10 cellular contexts compared by ENCODE assay signal in genomic region chr15:28977377-28978010, GRCh38.
A peak's percentile ranks its signal among the peaks of the same experiment; 100 is the strongest.
DNase-seq lines count a peak whose midpoint lies in the region; ATAC-seq and TF ChIP-seq lines count a peak whose summit lies in the region.
"Had no signal": no experiment of that assay in that cellular context is flagged by ENCODE, and none has a peak within 500 bp of the region (broad histone marks: within the 10 kb centered on the region; RNA-seq: fewer than 3 reads in every experiment).

No MANE protein-coding gene starts in this region.

- TF ChIP-seq CTCF in fibroblast of villous mesenchyme (IDR thresholded peaks at IDR 0.05; ENCODE audit: insufficient read depth, low read depth, low read length) = no peak

- DNase-seq in GM04503 (ENCODE audit: low read depth) = peak; percentile 67
- DNase-seq in fibroblast of villous mesenchyme (ENCODE audit: low read depth) = peak; percentile 96
- DNase-seq in pons (ENCODE audit: low spot score) = peak; percentile 95
- DNase-seq in NCI-H524 treated with DMSO at 0.1 percent for 48 hours (lab: John Stamatoyannopoulos, UW) = no peak
- no peak for DNase-seq in NCI-H1105 (lab: John Stamatoyannopoulos, UW)
- DNase-seq in NCI-H774 (lab: John Stamatoyannopoulos, UW) = no peak
- DNase-seq: NCI-H2171 treated with DMSO at 0.1 percent for 48 hours; stimulated activated CD4-positive, alpha-beta T cell treated with anti-CD3 and anti-CD28 coated beads, Interleukin-12 subunit alpha, Interleukin-12 subunit beta, amount 100 ng/mL, for 4 hours had no signal

- H3K4me3 ChIP-seq in fibroblast of villous mesenchyme (ENCODE audit: low read depth, low read length) = no peak overlapping the region

- ATAC-seq in SK-N-SH treated with all-trans-retinoic acid at 6 μM for 48 hours = peak; percentile 99
- no peak for ATAC-seq in GM19328 (IDR thresholded peaks at IDR 0.05; ENCODE audit: unreplicated experiment)

TF ChIP-seq in SK-N-SH treated with all-trans-retinoic acid at 6 μM for 48 hours, 23 proteins besides CTCF, POLR2A, EP300 and RAD21:
- no peak for TF ChIP-seq GLIS3 (CRISPR knock-in tag; IDR thresholded peaks at IDR 0.05)
- peak; percentile 44; the same call in 1 of the 2 replicates for TF ChIP-seq PATZ1 (CRISPR knock-in tag; IDR thresholded peaks at IDR 0.05; ENCODE audit: borderline replicate concordance)
- TF ChIP-seq ZNF8 (CRISPR knock-in tag; IDR thresholded peaks at IDR 0.05) = no peak
- TF ChIP-seq BACH2 (CRISPR knock-in tag; IDR thresholded peaks at IDR 0.05; ENCODE audit: borderline replicate concordance) = no peak
- TF ChIP-seq TOX (CRISPR knock-in tag; IDR thresholded peaks at IDR 0.05; ENCODE audit: borderline replicate concordance) = no peak
- no peak for TF ChIP-seq TSHZ2 (CRISPR knock-in tag; IDR thresholded peaks at IDR 0.05)
- no peak for TF ChIP-seq OSR1 (CRISPR knock-in tag; IDR thresholded peaks at IDR 0.05)
- 0 out of 2 replicates have a peak, but pooled peaks have one; percentile 21 for TF ChIP-seq SNAI2 (CRISPR knock-in tag; IDR thresholded peaks at IDR 0.05)
- no peak for TF ChIP-seq ZNF565 (CRISPR knock-in tag; conservative IDR thresholded peaks at IDR 0.05; ENCODE audit: low read depth)
- no peak for TF ChIP-seq ZC3H10 (CRISPR knock-in tag; IDR thresholded peaks at IDR 0.05)
- TF ChIP-seq ESRRG (CRISPR knock-in tag; IDR thresholded peaks at IDR 0.05) = no peak
- no peak for TF ChIP-seq POU6F1 (CRISPR knock-in tag; IDR thresholded peaks at IDR 0.05; ENCODE audit: borderline replicate concordance, low read depth)
- 0 out of 2 replicates have a peak, but pooled peaks have one; percentile 67 for TF ChIP-seq CSDC2 (CRISPR knock-in tag; IDR thresholded peaks at IDR 0.05)
- TF ChIP-seq ZNF70 (CRISPR knock-in tag; IDR thresholded peaks at IDR 0.05) = no peak
- no peak for TF ChIP-seq PPARA (CRISPR knock-in tag; IDR thresholded peaks at IDR 0.05; ENCODE audit: borderline replicate concordance)
- TF ChIP-seq ZFP3 (CRISPR knock-in tag; IDR thresholded peaks at IDR 0.05) = peak; percentile 69; the same call in 1 of the 2 replicates
- no peak for TF ChIP-seq CREB5 (CRISPR knock-in tag; IDR thresholded peaks at IDR 0.05; ENCODE audit: low read depth)
- peak; percentile 41 for TF ChIP-seq ISL1 (CRISPR knock-in tag; IDR thresholded peaks at IDR 0.05)
- TF ChIP-seq CSRNP3 (CRISPR knock-in tag; IDR thresholded peaks at IDR 0.05) = no peak
- TF ChIP-seq TCF4 (CRISPR knock-in tag; IDR thresholded peaks at IDR 0.05; ENCODE audit: borderline replicate concordance) = no peak
- TF ChIP-seq ZFP30 (CRISPR knock-in tag; IDR thresholded peaks at IDR 0.05) = no peak
- no peak for TF ChIP-seq ARNTL (CRISPR knock-in tag; IDR thresholded peaks at IDR 0.05; ENCODE audit: borderline replicate concordance, low read depth)
- TF ChIP-seq RARB (CRISPR knock-in tag; IDR thresholded peaks at IDR 0.05) = no peak

Comparison
In these comparisons a context has a peak if more than half of its experiments do, and no peak if none do; other contexts are left out.
1. DNase-seq: peak in GM04503 (single experiment), fibroblast of villous mesenchyme (single experiment) and pons (single experiment); none in NCI-H524 treated with DMSO at 0.1 percent for 48 hours (single experiment), NCI-H1105 (single experiment) and NCI-H774 (single experiment).